Comparison of ENCODE assay signal across 21 cellular contexts in the genomic region with DNA sequence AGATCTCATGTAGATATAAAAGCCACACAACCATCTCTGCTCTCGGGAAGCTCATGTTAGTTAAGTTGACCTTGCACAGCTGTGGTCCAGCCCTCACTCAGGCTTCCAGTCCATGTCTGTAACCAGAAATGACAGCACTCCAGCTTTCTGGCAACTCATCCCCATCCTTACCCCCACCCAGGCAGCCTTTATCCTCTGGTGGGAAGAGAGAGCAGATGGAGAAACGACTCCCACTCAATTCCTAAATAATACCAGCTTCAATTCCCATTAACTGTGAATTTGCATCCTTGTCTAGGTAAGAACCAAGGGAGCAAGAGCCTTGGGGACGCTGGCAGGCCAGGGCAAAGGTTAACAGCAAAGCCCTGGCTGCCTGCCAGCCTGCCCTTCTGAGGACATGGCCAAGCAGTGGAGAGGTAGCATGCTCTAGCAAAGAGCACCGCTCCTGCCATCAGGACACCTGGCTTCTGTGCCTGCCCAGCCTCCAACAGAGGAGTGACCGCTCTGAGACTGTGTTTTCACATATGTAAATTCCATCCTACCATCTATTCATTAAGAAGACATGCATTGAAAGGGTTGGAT.
DNase-seq lines count a peak whose midpoint lies in the region; ATAC-seq and TF ChIP-seq lines count a peak whose summit lies in the region.
"Had no signal": no experiment of that assay in that cellular context is flagged by ENCODE, and none has a peak within 500 bp of the region (broad histone marks: within the 10 kb centered on the region; RNA-seq: fewer than 3 reads in every experiment).

No MANE protein-coding gene starts in this region.

- peak; percentile 46 for DNase-seq in NCI-H524 treated with DMSO at 0.1 percent for 48 hours (lab: John Stamatoyannopoulos, UW)
- no peak for DNase-seq in endodermal cell
- DNase-seq in stomach: peak; percentile 37
- no peak for DNase-seq in iPS-NIHi7 (ENCODE audit: extremely low spot score)
- no peak for DNase-seq in NCI-H1105 treated with DMSO at 0.1 percent for 48 hours (lab: John Stamatoyannopoulos, UW)
- DNase-seq: activated CD4-positive, alpha-beta T cell treated with anti-CD3 and anti-CD28 coated beads, Interleukin-2, amount 10 ng/mL, durations not matched to agents 24 days and 14 days; activated naive CD4-positive, alpha-beta T cell treated with Interleukin-2 at 50 U/mL for 16 hours; activated T-cell treated with anti-CD3 and anti-CD28 coated beads, Interleukin-2, amount 50 U/mL, for 48 hours; adrenal gland; brain microvascular endothelial cell; Calu3; NCI-H1105; testis had no signal

- H3K36me3 ChIP-seq in HUES48 (ENCODE audit: control insufficient read depth, insufficient read depth, low read length) (no peaks in the 10 kb centered on the region), endodermal cell (ENCODE audit: control insufficient read depth, insufficient read depth, low read length) (no peaks in the 10 kb centered on the region), stomach (no peaks in the 10 kb centered on the region)
- H3K36me3 ChIP-seq: adrenal gland, brain microvascular endothelial cell, vagina had no signal

- 67 to 80% methylated on average over 1 to 5 of the region's 5 CpGs for WGBS in endodermal cell (ENCODE audit: insufficient coverage in 1 of 2, insufficient read length in 1 of 2), 2 experiments
- 45 to 51% (median 50%) methylated on average over 5 of the region's 5 CpGs for WGBS in stomach, 5 donors

- no peaks in the 10 kb centered on the region for H3K9me3 ChIP-seq in HUES48 (ENCODE audit: control insufficient read depth, insufficient read depth, low read length)
- no peaks in the 10 kb centered on the region for H3K9me3 ChIP-seq in endodermal cell (ENCODE audit: control insufficient read depth, low read length)
- H3K9me3 ChIP-seq in stomach: no peaks in the 10 kb centered on the region
- H3K9me3 ChIP-seq: adrenal gland, testis, vagina had no signal

- H3K27ac ChIP-seq in HUES48 (ENCODE audit: low read depth, low read length) (peak overlapping the region; percentile 13), endodermal cell (ENCODE audit: low read depth, low read length) (peak overlapping the region; percentile 33), stomach (no peak overlapping the region)
- H3K27ac ChIP-seq: adrenal gland, brain microvascular endothelial cell, skin epidermis, testis, vagina had no signal

- intact Hi-C loops in stomach (cut with DNase I; ENCODE audit: low total_unique reads): no loop called here

- no peaks in the 10 kb centered on the region for H3K9me3 Mint-ChIP-seq in endodermal cell
- H3K9me3 Mint-ChIP-seq: activated CD4-positive, alpha-beta T cell treated with anti-CD3 and anti-CD28 coated beads, Interleukin-2, amount 10 ng/mL, durations not matched to agents 24 days and 14 days; stimulated activated effector memory CD8-positive, alpha-beta T cell treated with anti-CD3 and anti-CD28 coated beads, Interleukin-12 subunit alpha, Interleukin-12 subunit beta, amount 100 ng/mL, for 72 hours had no signal

- TF ChIP-seq EP300 in stomach (IDR thresholded peaks at IDR 0.05): no peak

- no peak overlapping the region for H3K27ac Mint-ChIP-seq in endodermal cell
- H3K27ac Mint-ChIP-seq: activated CD4-positive, alpha-beta T cell treated with anti-CD3 and anti-CD28 coated beads, Interleukin-2, amount 10 ng/mL, durations not matched to agents 24 days and 14 days; CD14-positive monocyte; stimulated activated effector memory CD8-positive, alpha-beta T cell treated with anti-CD3 and anti-CD28 coated beads, Interleukin-12 subunit alpha, Interleukin-12 subunit beta, amount 100 ng/mL, for 72 hours had no signal

- H3K27me3 Mint-ChIP-seq in endodermal cell (ENCODE audit: insufficient read depth): peaks cover 86% of the 10 kb centered on the region

- TF ChIP-seq POLR2A in stomach (IDR thresholded peaks at IDR 0.05): no peak

- H3K4me1 Mint-ChIP-seq in endodermal cell: peaks cover 56% of the 10 kb centered on the region
- H3K4me1 Mint-ChIP-seq: activated CD4-positive, alpha-beta T cell treated with anti-CD3 and anti-CD28 coated beads, Interleukin-2, amount 10 ng/mL, durations not matched to agents 24 days and 14 days; CD14-positive monocyte; stimulated activated effector memory CD8-positive, alpha-beta T cell treated with anti-CD3 and anti-CD28 coated beads, Interleukin-12 subunit alpha, Interleukin-12 subunit beta, amount 100 ng/mL, for 72 hours had no signal

- no peak overlapping the region for H3K9ac ChIP-seq in HUES48 (ENCODE audit: low read depth, low read length)
- no peak overlapping the region for H3K9ac ChIP-seq in endodermal cell (ENCODE audit: extremely low read depth, low read length, poor library complexity, severe bottlenecking)

- H3K4me1 ChIP-seq in HUES48 (ENCODE audit: control insufficient read depth, insufficient read depth, low read length): peaks cover 55% of the 10 kb centered on the region
- H3K4me1 ChIP-seq in endodermal cell (ENCODE audit: control insufficient read depth, insufficient read depth, low read length): peaks cover 21% of the 10 kb centered on the region
- H3K4me1 ChIP-seq in stomach: no peaks in the 10 kb centered on the region
- H3K4me1 ChIP-seq: adrenal gland, testis, vagina had no signal

- no peak overlapping the region for H3K4me3 Mint-ChIP-seq in endodermal cell
- H3K4me3 Mint-ChIP-seq: activated CD4-positive, alpha-beta T cell treated with anti-CD3 and anti-CD28 coated beads, Interleukin-2, amount 10 ng/mL, durations not matched to agents 24 days and 14 days; CD14-positive monocyte; stimulated activated effector memory CD8-positive, alpha-beta T cell treated with anti-CD3 and anti-CD28 coated beads, Interleukin-12 subunit alpha, Interleukin-12 subunit beta, amount 100 ng/mL, for 72 hours had no signal

- H3K27me3 ChIP-seq in HUES48 (ENCODE audit: control insufficient read depth, insufficient read depth, low read length) (peaks cover 35% of the 10 kb centered on the region), endodermal cell (ENCODE audit: control insufficient read depth, insufficient read depth, low read length, poor library complexity, severe bottlenecking) (peaks cover 51% of the 10 kb centered on the region), stomach (no peaks in the 10 kb centered on the region)
- H3K27me3 ChIP-seq: adrenal gland, brain microvascular endothelial cell, testis, vagina had no signal

- TF ChIP-seq CTCF in endodermal cell (conservative IDR thresholded peaks at IDR 0.05) (no peak), stomach (IDR thresholded peaks at IDR 0.05) (no peak)

- no peaks in the 10 kb centered on the region for H3K36me3 Mint-ChIP-seq in endodermal cell (ENCODE audit: low read depth)
- H3K36me3 Mint-ChIP-seq: CD14-positive monocyte; stimulated activated effector memory CD8-positive, alpha-beta T cell treated with anti-CD3 and anti-CD28 coated beads, Interleukin-12 subunit alpha, Interleukin-12 subunit beta, amount 100 ng/mL, for 72 hours had no signal

- no peak for ATAC-seq in GM18519 (IDR thresholded peaks at IDR 0.05; ENCODE audit: low FRiP score, unreplicated experiment)
- ATAC-seq: HCT116; Right ventricle myocardium inferior; stimulated activated effector memory CD8-positive, alpha-beta T cell treated with anti-CD3 and anti-CD28 coated beads, Interleukin-12 subunit alpha, Interleukin-12 subunit beta, amount 100 ng/mL, for 72 hours had no signal

- no peak overlapping the region for H3K4me3 ChIP-seq in HUES48 (ENCODE audit: low read depth, low read length)
- H3K4me3 ChIP-seq in endodermal cell (ENCODE audit: low read length): no peak overlapping the region
- no peak overlapping the region for H3K4me3 ChIP-seq in stomach
- H3K4me3 ChIP-seq: adrenal gland, skin epidermis, testis, vagina had no signal

Comparison
In these comparisons a context has a peak if more than half of its experiments do, and no peak if none do; other contexts are left out.
1. H3K27ac ChIP-seq: peak in HUES48 (single experiment) and endodermal cell (single experiment); none in stomach (0 of 5).
2. DNase-seq: peak in NCI-H524 treated with DMSO at 0.1 percent for 48 hours (single experiment) and stomach (single experiment); none in endodermal cell (single experiment), iPS-NIHi7 (single experiment) and NCI-H1105 treated with DMSO at 0.1 percent for 48 hours (single experiment).